Comparison of ENCODE assay signal across 7 cellular contexts in genomic region chr10:124917168-124917938, GRCh38. TPM values are rescaled to one million over a fixed set of nuclear protein-coding genes. Genes with fewer than 3 reads are reported as not detected.
DNase-seq lines count a peak whose midpoint lies in the region; ATAC-seq and TF ChIP-seq lines count a peak whose summit lies in the region.

No MANE protein-coding gene starts in this region.

- peak overlapping the region; percentile 91 for H3K27ac Mint-ChIP-seq in activated CD8-positive, alpha-beta memory T cell treated with anti-CD3 and anti-CD28 coated beads, Interleukin-2, amount 10 ng/mL, durations not matched to agents 7 days and 5 days
- peak overlapping the region; percentile 95 for H3K27ac Mint-ChIP-seq in stimulated activated naive CD8-positive, alpha-beta T cell treated with anti-CD3 and anti-CD28 coated beads, Interleukin-15, amount 100 ng/mL, for 72 hours

- ATAC-seq in activated CD8-positive, alpha-beta memory T cell treated with anti-CD3 and anti-CD28 coated beads, Interleukin-2, amount 10 ng/mL, durations not matched to agents 7 days and 5 days, result peak; percentile 4
- ATAC-seq in stimulated activated naive CD8-positive, alpha-beta T cell treated with anti-CD3 and anti-CD28 coated beads, Interleukin-15, amount 100 ng/mL, for 72 hours, result peak; percentile 48

- peaks cover 28% of the 10 kb centered on the region for H3K4me1 Mint-ChIP-seq in activated CD8-positive, alpha-beta memory T cell treated with anti-CD3 and anti-CD28 coated beads, Interleukin-2, amount 10 ng/mL, durations not matched to agents 7 days and 5 days
- peaks cover 38% of the 10 kb centered on the region for H3K4me1 Mint-ChIP-seq in stimulated activated naive CD8-positive, alpha-beta T cell treated with anti-CD3 and anti-CD28 coated beads, Interleukin-15, amount 100 ng/mL, for 72 hours

- no peaks in the 10 kb centered on the region; the same call in 1 of the 2 replicates for H3K36me3 ChIP-seq in HAP-1 (replicated peaks)
- no peaks in the 10 kb centered on the region for H3K36me3 ChIP-seq in muscle layer of colon (ENCODE audit: insufficient read depth, low read length)

- in situ Hi-C loops in HAP-1 (cut with MboI; ENCODE audit: low sequenced_read_pairs), result no loop called here

- CTCF ChIA-PET in activated CD8-positive, alpha-beta memory T cell treated with anti-CD3 and anti-CD28 coated beads, Interleukin-2, amount 10 ng/mL, durations not matched to agents 7 days and 5 days (lab: Charles Lee), result interaction anchor here (1.2 to 1.9 kb wide), 3 partner anchors 75 to 176 kb away, joined by 3 to 6 read pairs (median 4); no protein-coding TSS in a partner anchor

- peaks cover 4% of the 10 kb centered on the region for H3K36me3 Mint-ChIP-seq in activated CD8-positive, alpha-beta memory T cell treated with anti-CD3 and anti-CD28 coated beads, Interleukin-2, amount 10 ng/mL, durations not matched to agents 7 days and 5 days

- DNase-seq in GM12865 (ENCODE audit: low read depth) (peak; percentile 33), HAP-1 (ENCODE audit: low spot score in 2 of 2) (peak; percentile 48 to 68), NB4 (ENCODE audit: low read depth) (peak; percentile 66), epithelial cell of esophagus (ENCODE audit: low read depth) (peak; percentile 36)
- DNase-seq in activated CD8-positive, alpha-beta memory T cell treated with anti-CD3 and anti-CD28 coated beads, Interleukin-2, amount 10 ng/mL, durations not matched to agents 7 days and 5 days, result peak; percentile 60
- DNase-seq in stimulated activated naive CD8-positive, alpha-beta T cell treated with anti-CD3 and anti-CD28 coated beads, Interleukin-15, amount 100 ng/mL, for 72 hours, result peak; percentile 39 to 41

- H3K9me3 ChIP-seq in HAP-1, result no peaks in the 10 kb centered on the region
- H3K9me3 ChIP-seq in muscle layer of colon (ENCODE audit: low read length), result no peaks in the 10 kb centered on the region

- no peaks in the 10 kb centered on the region for H3K27me3 ChIP-seq in HAP-1 (ENCODE audit: low read depth)
- H3K27me3 ChIP-seq in muscle layer of colon (ENCODE audit: control insufficient read depth in 1 of 2, insufficient read depth in 2 of 2, low read length in 2 of 2), result no peaks in the 10 kb centered on the region

- no peak for TF ChIP-seq CTCF in GM12865 (IDR thresholded peaks at IDR 0.05; ENCODE audit: insufficient read depth, low read depth, low read length, missing control alignments)
- TF ChIP-seq CTCF in NB4 (IDR thresholded peaks at IDR 0.05; ENCODE audit: low read depth, low read length), result no peak
- no peak for TF ChIP-seq CTCF in epithelial cell of esophagus (IDR thresholded peaks at IDR 0.05; ENCODE audit: insufficient read depth, low read depth, low read length, missing control alignments)

- H3K4me3 Mint-ChIP-seq in activated CD8-positive, alpha-beta memory T cell treated with anti-CD3 and anti-CD28 coated beads, Interleukin-2, amount 10 ng/mL, durations not matched to agents 7 days and 5 days, result peak overlapping the region; percentile 92
- peak overlapping the region; percentile 92 to 97 for H3K4me3 Mint-ChIP-seq in stimulated activated naive CD8-positive, alpha-beta T cell treated with anti-CD3 and anti-CD28 coated beads, Interleukin-15, amount 100 ng/mL, for 72 hours

- H3K9me3 Mint-ChIP-seq in activated CD8-positive, alpha-beta memory T cell treated with anti-CD3 and anti-CD28 coated beads, Interleukin-2, amount 10 ng/mL, durations not matched to agents 7 days and 5 days (ENCODE audit: low read depth), result no peaks in the 10 kb centered on the region
- no peaks in the 10 kb centered on the region for H3K9me3 Mint-ChIP-seq in stimulated activated naive CD8-positive, alpha-beta T cell treated with anti-CD3 and anti-CD28 coated beads, Interleukin-15, amount 100 ng/mL, for 72 hours

- H3K27ac ChIP-seq in muscle layer of colon (ENCODE audit: low read depth, low read length), result peak overlapping the region; percentile 82

- peaks cover 4% of the 10 kb centered on the region for H3K27me3 Mint-ChIP-seq in activated CD8-positive, alpha-beta memory T cell treated with anti-CD3 and anti-CD28 coated beads, Interleukin-2, amount 10 ng/mL, durations not matched to agents 7 days and 5 days
- H3K27me3 Mint-ChIP-seq in stimulated activated naive CD8-positive, alpha-beta T cell treated with anti-CD3 and anti-CD28 coated beads, Interleukin-15, amount 100 ng/mL, for 72 hours, result peaks cover 6% of the 10 kb centered on the region

- H3K9ac ChIP-seq in muscle layer of colon (ENCODE audit: low read length), result peak overlapping the region; percentile 87

- H3K4me3 ChIP-seq in GM12865 (ENCODE audit: low read depth, low read length), result peak overlapping the region; percentile 96
- peak overlapping the region; percentile 65 for H3K4me3 ChIP-seq in HAP-1
- H3K4me3 ChIP-seq in NB4 (ENCODE audit: low read depth, low read length), result peak overlapping the region; percentile 93
- peak overlapping the region; percentile 86 for H3K4me3 ChIP-seq in epithelial cell of esophagus (ENCODE audit: low read length)
- peak overlapping the region; percentile 57 to 63 for H3K4me3 ChIP-seq in muscle layer of colon (ENCODE audit: low read depth in 1 of 2, low read length in 2 of 2)

- H3K4me1 ChIP-seq in HAP-1 (peaks cover 19% of the 10 kb centered on the region), muscle layer of colon (ENCODE audit: insufficient read depth, low read length) (peaks cover 31% of the 10 kb centered on the region)

- TF ChIP-seq POLR2A in NB4 (IDR thresholded peaks at IDR 0.05; ENCODE audit: extremely low read depth, insufficient read length), result no peak

RNA-seq across cellular contexts. Expression of gene ZRANB1, which starts 24.6 kb away (rescaled TPM):
- total RNA-seq in activated CD8-positive, alpha-beta memory T cell treated with anti-CD3 and anti-CD28 coated beads, Interleukin-2, amount 10 ng/mL, durations not matched to agents 7 days and 5 days, result 10 to 100 TPM in 1 of 2 experiments, 1 to 10 TPM in 1; 9.8 to 11.5 TPM

Comparison
In these comparisons a context has a peak if more than half of its experiments do, and no peak if none do; other contexts are left out.
1. Peak in every context shown above with its lines: DNase-seq, ATAC-seq, H3K4me3 ChIP-seq and H3K27ac ChIP-seq.